18 cellular contexts compared by ENCODE assay signal in genomic region chr10:120729508-120729907, GRCh38.
A peak's percentile ranks its signal among the peaks of the same experiment; 100 is the strongest.
DNase-seq lines count a peak whose midpoint lies in the region; ATAC-seq and TF ChIP-seq lines count a peak whose summit lies in the region.
"Had no signal": no experiment of that assay in that cellular context is flagged by ENCODE, and none has a peak within 500 bp of the region (broad histone marks: within the 10 kb centered on the region; RNA-seq: fewer than 3 reads in every experiment).

No MANE protein-coding gene starts in this region.

- CTCF ChIA-PET in PC-3 (lab: Charles Lee): no interaction called here

- H3K27ac ChIP-seq in PC-3 (ENCODE audit: low read length): peak overlapping the region; percentile 37
- H3K27ac ChIP-seq in testis: no peak overlapping the region
- H3K27ac ChIP-seq: HL-60, Peyer's patch had no signal

- H3F3A ChIP-seq in PC-3 (ENCODE audit: low read length, unreplicated experiment): no peaks in the 10 kb centered on the region

- H3K4me1 ChIP-seq in PC-3 (ENCODE audit: insufficient read depth, low read length) (peaks cover 43% of the 10 kb centered on the region), testis (no peaks in the 10 kb centered on the region)
- H3K4me1 ChIP-seq: Peyer's patch had no signal

- POLR2A ChIA-PET in PC-3 (lab: Charles Lee; ENCODE audit: unreplicated experiment): no interaction called here

- no peaks in the 10 kb centered on the region for H3K36me3 ChIP-seq in PC-3 (ENCODE audit: low read depth, low read length)
- no peaks in the 10 kb centered on the region for H3K36me3 ChIP-seq in testis (ENCODE audit: low read depth, missing control alignments)
- H3K36me3 ChIP-seq: Peyer's patch had no signal

- H3K4me3 ChIP-seq in PC-3 (ENCODE audit: low read length) (no peak overlapping the region), testis (no peak overlapping the region)
- H3K4me3 ChIP-seq: Peyer's patch had no signal

- peak overlapping the region; percentile 14; the same call in 1 of the 2 replicates for H3K4me2 ChIP-seq in PC-3 (ENCODE audit: low read length)
- H3K4me2 ChIP-seq: SK-N-SH had no signal

- no peak overlapping the region for H3K9ac ChIP-seq in PC-3 (ENCODE audit: low read length)
- H3K9ac ChIP-seq: SK-N-SH had no signal

- TF ChIP-seq CTCF in PC-3 (conservative IDR thresholded peaks at IDR 0.05; ENCODE audit: low read depth, low read length): no peak
- no peak for TF ChIP-seq CTCF in testis (IDR thresholded peaks at IDR 0.05)

- no TSS peak for BruUV-seq in PC-3 (replicated peaks; lab: Mats Ljungman, UMichigan)

- intact Hi-C loops in PC-3 (cut with micrococcal nuclease): no loop called here
- intact Hi-C loops in testis (cut with DNase I; ENCODE audit: low total_unique reads): no loop called here

- H2AFZ ChIP-seq in PC-3 (ENCODE audit: low read length): no peak overlapping the region

- H3K27me3 ChIP-seq in PC-3 (ENCODE audit: low read length) (no peaks in the 10 kb centered on the region), testis (no peaks in the 10 kb centered on the region)
- H3K27me3 ChIP-seq: Peyer's patch had no signal

- 46 to 63% methylated on average over 2 of the region's 2 CpGs for WGBS in testis, 2 donors

- H4K20me1 ChIP-seq in PC-3 (ENCODE audit: low read length): no peaks in the 10 kb centered on the region

- H3K9me3 ChIP-seq in PC-3 (ENCODE audit: low read length): no peaks in the 10 kb centered on the region
- no peaks in the 10 kb centered on the region for H3K9me3 ChIP-seq in testis
- H3K9me3 ChIP-seq: Peyer's patch, SK-N-SH had no signal

- no peak for ATAC-seq in PC-3
- ATAC-seq: HCT116 had no signal

- DNase-seq in DMS79 treated with DMSO at 0.1 percent for 48 hours (lab: John Stamatoyannopoulos, UW): peak; percentile 39
- DNase-seq in NCI-H1694 (lab: John Stamatoyannopoulos, UW): peak; percentile 8
- no peak for DNase-seq in PC-3
- peak; percentile 27 for DNase-seq in midbrain (lab: John Stamatoyannopoulos, UW)
- DNase-seq in GF-D8 (lab: John Stamatoyannopoulos, UW): no peak
- DNase-seq in stimulated activated CD4-positive, alpha-beta T cell treated with anti-CD3 and anti-CD28 coated beads, Interleukin-2, amount 100 ng/mL, for 24 hours: no peak
- no peak for DNase-seq in testis
- DNase-seq: ACHN, AML-193, Kasumi-1, NCI-H2029 treated with DMSO at 0.1 percent for 48 hours, NCI-H2227 treated with DMSO at 0.1 percent for 48 hours, Peyer's patch, Right ventricle myocardium superior, SK-N-SH, T-helper 1 cell had no signal

- no peaks in the 10 kb centered on the region for H3K9me2 ChIP-seq in PC-3 (replicated peaks; ENCODE audit: low read length)

- TF ChIP-seq POLR2A in testis (IDR thresholded peaks at IDR 0.05): no peak

- peaks cover 6% of the 10 kb centered on the region for H3K79me2 ChIP-seq in PC-3 (ENCODE audit: low read length)

Comparison
In these comparisons a context has a peak if more than half of its experiments do, and no peak if none do; other contexts are left out.
1. DNase-seq: peak in DMS79 treated with DMSO at 0.1 percent for 48 hours (single experiment), NCI-H1694 (single experiment) and midbrain (single experiment); none in PC-3 (single experiment), GF-D8 (single experiment), stimulated activated CD4-positive, alpha-beta T cell treated with anti-CD3 and anti-CD28 coated beads, Interleukin-2, amount 100 ng/mL, for 24 hours (0 of 2) and testis (single experiment).